ENCODE assay signal across 1 cellular context in genomic region chr6:96604420-96604819, GRCh38.
TF ChIP-seq lines count a peak whose summit lies in the region.

No MANE protein-coding gene starts in this region.

TF ChIP-seq in GM23338, 12 proteins besides CTCF, POLR2A, EP300 and RAD21 (continued from another document):
- no peak for TF ChIP-seq ETS1 (IDR thresholded peaks at IDR 0.05)
- no peak for TF ChIP-seq POLR2AphosphoS5 (IDR thresholded peaks at IDR 0.05; ENCODE audit: low read depth)
- TF ChIP-seq EZH2 (IDR thresholded peaks at IDR 0.05; ENCODE audit: low read depth, unreplicated experiment), result no peak
- no peak for TF ChIP-seq ZNF462 (CRISPR knock-in tag; IDR thresholded peaks at IDR 0.05)
- TF ChIP-seq EZH2phosphoT487 (IDR thresholded peaks at IDR 0.05; ENCODE audit: unreplicated experiment), result no peak
- TF ChIP-seq CREB1 (CRISPR knock-in tag; IDR thresholded peaks at IDR 0.05; ENCODE audit: low read depth), result no peak
- no peak for TF ChIP-seq REST (IDR thresholded peaks at IDR 0.05; ENCODE audit: unreplicated experiment)
- no peak for TF ChIP-seq ZNF331 (CRISPR knock-in tag; IDR thresholded peaks at IDR 0.05; ENCODE audit: low read depth)
- no peak for TF ChIP-seq NANOG (IDR thresholded peaks at IDR 0.05; ENCODE audit: borderline replicate concordance)
TF ChIP-seq in GM23338: peak in this region for 0.
